Comparison of ENCODE assay signal across 2 cellular contexts in the genomic region with DNA sequence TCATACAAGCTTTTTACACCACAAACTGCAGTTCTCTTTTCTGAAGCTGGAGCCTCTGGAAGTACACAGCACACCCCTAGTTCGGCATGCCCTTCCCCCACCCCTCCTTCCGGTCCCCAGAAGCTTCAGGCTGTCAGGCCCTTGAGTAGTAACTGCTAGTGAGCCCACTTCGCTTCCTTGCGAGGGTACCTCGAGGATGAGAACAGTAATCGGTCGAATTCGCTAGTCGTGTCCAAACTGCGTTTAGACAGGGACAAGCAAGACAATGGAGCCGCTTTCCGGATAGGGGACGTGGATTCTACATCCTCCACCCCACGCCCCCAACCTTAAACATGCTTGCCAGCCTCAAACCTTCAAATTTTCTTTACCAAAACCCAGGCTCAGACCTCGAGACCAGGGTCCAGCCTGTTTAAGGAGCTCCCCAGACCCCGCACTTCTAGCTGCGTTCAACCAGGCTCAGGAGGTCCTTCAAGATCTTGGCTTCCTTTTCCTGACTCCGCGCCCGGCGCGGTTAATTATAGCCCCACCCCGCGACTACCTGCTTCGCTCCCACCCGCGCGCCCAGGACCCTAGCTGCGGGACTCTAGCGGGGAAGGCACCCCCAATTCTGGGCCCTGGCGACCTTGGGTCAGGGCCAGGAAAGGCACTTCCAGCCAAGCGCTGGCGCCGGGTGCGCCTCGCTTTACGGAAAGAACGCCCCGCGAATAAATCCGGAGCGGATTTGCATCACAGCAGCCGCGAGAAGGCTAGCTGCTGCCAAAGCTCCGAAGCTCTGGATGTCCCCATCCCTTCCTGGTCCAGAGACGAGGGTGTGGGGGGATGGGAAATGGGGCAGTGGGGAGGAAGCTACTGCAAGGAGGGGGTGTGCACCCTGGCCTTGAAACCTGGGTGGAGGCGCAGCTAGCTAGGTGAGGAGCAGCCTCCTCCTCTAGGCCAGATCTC.
TF ChIP-seq lines count a peak whose summit lies in the region.

No MANE protein-coding gene starts in this region.

TF ChIP-seq in liver, 16 proteins besides CTCF, POLR2A, EP300 and RAD21:
- TF ChIP-seq, protein P1, sequence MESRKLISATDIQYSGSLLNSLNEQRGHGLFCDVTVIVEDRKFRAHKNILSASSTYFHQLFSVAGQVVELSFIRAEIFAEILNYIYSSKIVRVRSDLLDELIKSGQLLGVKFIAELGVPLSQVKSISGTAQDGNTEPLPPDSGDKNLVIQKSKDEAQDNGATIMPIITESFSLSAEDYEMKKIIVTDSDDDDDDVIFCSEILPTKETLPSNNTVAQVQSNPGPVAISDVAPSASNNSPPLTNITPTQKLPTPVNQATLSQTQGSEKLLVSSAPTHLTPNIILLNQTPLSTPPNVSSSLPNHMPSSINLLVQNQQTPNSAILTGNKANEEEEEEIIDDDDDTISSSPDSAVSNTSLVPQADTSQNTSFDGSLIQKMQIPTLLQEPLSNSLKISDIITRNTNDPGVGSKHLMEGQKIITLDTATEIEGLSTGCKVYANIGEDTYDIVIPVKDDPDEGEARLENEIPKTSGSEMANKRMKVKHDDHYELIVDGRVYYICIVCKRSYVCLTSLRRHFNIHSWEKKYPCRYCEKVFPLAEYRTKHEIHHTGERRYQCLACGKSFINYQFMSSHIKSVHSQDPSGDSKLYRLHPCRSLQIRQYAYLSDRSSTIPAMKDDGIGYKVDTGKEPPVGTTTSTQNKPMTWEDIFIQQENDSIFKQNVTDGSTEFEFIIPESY (IDR thresholded peaks at IDR 0.05) = no peak
- TF ChIP-seq NR2F2 (IDR thresholded peaks at IDR 0.05) = peak; percentile 56

TF ChIP-seq in HepG2, 621 proteins besides CTCF, POLR2A, EP300 and RAD21:
- TF ChIP-seq, protein P2, sequence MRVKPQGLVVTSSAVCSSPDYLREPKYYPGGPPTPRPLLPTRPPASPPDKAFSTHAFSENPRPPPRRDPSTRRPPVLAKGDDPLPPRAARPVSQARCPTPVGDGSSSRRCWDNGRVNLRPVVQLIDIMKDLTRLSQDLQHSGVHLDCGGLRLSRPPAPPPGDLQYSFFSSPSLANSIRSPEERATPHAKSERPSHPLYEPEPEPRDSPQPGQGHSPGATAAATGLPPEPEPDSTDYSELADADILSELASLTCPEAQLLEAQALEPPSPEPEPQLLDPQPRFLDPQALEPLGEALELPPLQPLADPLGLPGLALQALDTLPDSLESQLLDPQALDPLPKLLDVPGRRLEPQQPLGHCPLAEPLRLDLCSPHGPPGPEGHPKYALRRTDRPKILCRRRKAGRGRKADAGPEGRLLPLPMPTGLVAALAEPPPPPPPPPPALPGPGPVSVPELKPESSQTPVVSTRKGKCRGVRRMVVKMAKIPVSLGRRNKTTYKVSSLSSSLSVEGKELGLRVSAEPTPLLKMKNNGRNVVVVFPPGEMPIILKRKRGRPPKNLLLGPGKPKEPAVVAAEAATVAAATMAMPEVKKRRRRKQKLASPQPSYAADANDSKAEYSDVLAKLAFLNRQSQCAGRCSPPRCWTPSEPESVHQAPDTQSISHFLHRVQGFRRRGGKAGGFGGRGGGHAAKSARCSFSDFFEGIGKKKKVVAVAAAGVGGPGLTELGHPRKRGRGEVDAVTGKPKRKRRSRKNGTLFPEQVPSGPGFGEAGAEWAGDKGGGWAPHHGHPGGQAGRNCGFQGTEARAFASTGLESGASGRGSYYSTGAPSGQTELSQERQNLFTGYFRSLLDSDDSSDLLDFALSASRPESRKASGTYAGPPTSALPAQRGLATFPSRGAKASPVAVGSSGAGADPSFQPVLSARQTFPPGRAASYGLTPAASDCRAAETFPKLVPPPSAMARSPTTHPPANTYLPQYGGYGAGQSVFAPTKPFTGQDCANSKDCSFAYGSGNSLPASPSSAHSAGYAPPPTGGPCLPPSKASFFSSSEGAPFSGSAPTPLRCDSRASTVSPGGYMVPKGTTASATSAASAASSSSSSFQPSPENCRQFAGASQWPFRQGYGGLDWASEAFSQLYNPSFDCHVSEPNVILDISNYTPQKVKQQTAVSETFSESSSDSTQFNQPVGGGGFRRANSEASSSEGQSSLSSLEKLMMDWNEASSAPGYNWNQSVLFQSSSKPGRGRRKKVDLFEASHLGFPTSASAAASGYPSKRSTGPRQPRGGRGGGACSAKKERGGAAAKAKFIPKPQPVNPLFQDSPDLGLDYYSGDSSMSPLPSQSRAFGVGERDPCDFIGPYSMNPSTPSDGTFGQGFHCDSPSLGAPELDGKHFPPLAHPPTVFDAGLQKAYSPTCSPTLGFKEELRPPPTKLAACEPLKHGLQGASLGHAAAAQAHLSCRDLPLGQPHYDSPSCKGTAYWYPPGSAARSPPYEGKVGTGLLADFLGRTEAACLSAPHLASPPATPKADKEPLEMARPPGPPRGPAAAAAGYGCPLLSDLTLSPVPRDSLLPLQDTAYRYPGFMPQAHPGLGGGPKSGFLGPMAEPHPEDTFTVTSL (CRISPR knock-in tag; IDR thresholded peaks at IDR 0.05; ENCODE audit: borderline replicate concordance) = no peak
- TF ChIP-seq ERF (CRISPR knock-in tag; IDR thresholded peaks at IDR 0.05) = no peak
- TF ChIP-seq, protein P3, sequence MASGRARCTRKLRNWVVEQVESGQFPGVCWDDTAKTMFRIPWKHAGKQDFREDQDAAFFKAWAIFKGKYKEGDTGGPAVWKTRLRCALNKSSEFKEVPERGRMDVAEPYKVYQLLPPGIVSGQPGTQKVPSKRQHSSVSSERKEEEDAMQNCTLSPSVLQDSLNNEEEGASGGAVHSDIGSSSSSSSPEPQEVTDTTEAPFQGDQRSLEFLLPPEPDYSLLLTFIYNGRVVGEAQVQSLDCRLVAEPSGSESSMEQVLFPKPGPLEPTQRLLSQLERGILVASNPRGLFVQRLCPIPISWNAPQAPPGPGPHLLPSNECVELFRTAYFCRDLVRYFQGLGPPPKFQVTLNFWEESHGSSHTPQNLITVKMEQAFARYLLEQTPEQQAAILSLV (CRISPR knock-in tag; IDR thresholded peaks at IDR 0.05; ENCODE audit: borderline replicate concordance) = no peak
- no peak for TF ChIP-seq NFYB (CRISPR knock-in tag; IDR thresholded peaks at IDR 0.05)
- TF ChIP-seq, protein P4, sequence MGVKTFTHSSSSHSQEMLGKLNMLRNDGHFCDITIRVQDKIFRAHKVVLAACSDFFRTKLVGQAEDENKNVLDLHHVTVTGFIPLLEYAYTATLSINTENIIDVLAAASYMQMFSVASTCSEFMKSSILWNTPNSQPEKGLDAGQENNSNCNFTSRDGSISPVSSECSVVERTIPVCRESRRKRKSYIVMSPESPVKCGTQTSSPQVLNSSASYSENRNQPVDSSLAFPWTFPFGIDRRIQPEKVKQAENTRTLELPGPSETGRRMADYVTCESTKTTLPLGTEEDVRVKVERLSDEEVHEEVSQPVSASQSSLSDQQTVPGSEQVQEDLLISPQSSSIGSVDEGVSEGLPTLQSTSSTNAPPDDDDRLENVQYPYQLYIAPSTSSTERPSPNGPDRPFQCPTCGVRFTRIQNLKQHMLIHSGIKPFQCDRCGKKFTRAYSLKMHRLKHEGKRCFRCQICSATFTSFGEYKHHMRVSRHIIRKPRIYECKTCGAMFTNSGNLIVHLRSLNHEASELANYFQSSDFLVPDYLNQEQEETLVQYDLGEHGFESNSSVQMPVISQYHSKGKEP (CRISPR knock-in tag; IDR thresholded peaks at IDR 0.05) = no peak
- TF ChIP-seq, protein P5, sequence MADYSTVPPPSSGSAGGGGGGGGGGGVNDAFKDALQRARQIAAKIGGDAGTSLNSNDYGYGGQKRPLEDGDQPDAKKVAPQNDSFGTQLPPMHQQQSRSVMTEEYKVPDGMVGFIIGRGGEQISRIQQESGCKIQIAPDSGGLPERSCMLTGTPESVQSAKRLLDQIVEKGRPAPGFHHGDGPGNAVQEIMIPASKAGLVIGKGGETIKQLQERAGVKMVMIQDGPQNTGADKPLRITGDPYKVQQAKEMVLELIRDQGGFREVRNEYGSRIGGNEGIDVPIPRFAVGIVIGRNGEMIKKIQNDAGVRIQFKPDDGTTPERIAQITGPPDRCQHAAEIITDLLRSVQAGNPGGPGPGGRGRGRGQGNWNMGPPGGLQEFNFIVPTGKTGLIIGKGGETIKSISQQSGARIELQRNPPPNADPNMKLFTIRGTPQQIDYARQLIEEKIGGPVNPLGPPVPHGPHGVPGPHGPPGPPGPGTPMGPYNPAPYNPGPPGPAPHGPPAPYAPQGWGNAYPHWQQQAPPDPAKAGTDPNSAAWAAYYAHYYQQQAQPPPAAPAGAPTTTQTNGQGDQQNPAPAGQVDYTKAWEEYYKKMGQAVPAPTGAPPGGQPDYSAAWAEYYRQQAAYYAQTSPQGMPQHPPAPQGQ (CRISPR knock-in tag; IDR thresholded peaks at IDR 0.05; ENCODE audit: borderline replicate concordance) = no peak
- TF ChIP-seq, protein P6, sequence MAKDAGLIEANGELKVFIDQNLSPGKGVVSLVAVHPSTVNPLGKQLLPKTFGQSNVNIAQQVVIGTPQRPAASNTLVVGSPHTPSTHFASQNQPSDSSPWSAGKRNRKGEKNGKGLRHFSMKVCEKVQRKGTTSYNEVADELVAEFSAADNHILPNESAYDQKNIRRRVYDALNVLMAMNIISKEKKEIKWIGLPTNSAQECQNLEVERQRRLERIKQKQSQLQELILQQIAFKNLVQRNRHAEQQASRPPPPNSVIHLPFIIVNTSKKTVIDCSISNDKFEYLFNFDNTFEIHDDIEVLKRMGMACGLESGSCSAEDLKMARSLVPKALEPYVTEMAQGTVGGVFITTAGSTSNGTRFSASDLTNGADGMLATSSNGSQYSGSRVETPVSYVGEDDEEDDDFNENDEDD (CRISPR knock-in tag; IDR thresholded peaks at IDR 0.05; ENCODE audit: borderline replicate concordance) = no peak
- no peak for TF ChIP-seq SMAD1 (CRISPR knock-in tag; IDR thresholded peaks at IDR 0.05; ENCODE audit: borderline replicate concordance, low read depth)
- no peak for TF ChIP-seq SP140L (CRISPR knock-in tag; IDR thresholded peaks at IDR 0.05; ENCODE audit: borderline replicate concordance)
- TF ChIP-seq GTF3A (CRISPR knock-in tag; conservative IDR thresholded peaks at IDR 0.05) = no peak
- TF ChIP-seq ZNF230 (CRISPR knock-in tag; IDR thresholded peaks at IDR 0.05) = no peak
- TF ChIP-seq, protein P7, sequence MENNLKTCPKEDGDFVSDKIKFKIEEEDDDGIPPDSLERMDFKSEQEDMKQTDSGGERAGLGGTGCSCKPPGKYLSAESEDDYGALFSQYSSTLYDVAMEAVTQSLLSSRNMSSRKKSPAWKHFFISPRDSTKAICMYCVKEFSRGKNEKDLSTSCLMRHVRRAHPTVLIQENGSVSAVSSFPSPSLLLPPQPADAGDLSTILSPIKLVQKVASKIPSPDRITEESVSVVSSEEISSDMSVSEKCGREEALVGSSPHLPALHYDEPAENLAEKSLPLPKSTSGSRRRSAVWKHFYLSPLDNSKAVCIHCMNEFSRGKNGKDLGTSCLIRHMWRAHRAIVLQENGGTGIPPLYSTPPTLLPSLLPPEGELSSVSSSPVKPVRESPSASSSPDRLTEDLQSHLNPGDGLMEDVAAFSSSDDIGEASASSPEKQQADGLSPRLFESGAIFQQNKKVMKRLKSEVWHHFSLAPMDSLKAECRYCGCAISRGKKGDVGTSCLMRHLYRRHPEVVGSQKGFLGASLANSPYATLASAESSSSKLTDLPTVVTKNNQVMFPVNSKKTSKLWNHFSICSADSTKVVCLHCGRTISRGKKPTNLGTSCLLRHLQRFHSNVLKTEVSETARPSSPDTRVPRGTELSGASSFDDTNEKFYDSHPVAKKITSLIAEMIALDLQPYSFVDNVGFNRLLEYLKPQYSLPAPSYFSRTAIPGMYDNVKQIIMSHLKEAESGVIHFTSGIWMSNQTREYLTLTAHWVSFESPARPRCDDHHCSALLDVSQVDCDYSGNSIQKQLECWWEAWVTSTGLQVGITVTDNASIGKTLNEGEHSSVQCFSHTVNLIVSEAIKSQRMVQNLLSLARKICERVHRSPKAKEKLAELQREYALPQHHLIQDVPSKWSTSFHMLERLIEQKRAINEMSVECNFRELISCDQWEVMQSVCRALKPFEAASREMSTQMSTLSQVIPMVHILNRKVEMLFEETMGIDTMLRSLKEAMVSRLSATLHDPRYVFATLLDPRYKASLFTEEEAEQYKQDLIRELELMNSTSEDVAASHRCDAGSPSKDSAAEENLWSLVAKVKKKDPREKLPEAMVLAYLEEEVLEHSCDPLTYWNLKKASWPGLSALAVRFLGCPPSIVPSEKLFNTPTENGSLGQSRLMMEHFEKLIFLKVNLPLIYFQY (CRISPR knock-in tag; IDR thresholded peaks at IDR 0.05; ENCODE audit: borderline replicate concordance) = no peak
- no peak for TF ChIP-seq ZNF180 (CRISPR knock-in tag; IDR thresholded peaks at IDR 0.05; ENCODE audit: borderline replicate concordance, low read depth)
- TF ChIP-seq KLF6 (CRISPR knock-in tag; IDR thresholded peaks at IDR 0.05) = no peak
- no peak for TF ChIP-seq EHMT2 (IDR thresholded peaks at IDR 0.05; ENCODE audit: borderline replicate concordance, low read depth, low read length)
- TF ChIP-seq, protein P8, sequence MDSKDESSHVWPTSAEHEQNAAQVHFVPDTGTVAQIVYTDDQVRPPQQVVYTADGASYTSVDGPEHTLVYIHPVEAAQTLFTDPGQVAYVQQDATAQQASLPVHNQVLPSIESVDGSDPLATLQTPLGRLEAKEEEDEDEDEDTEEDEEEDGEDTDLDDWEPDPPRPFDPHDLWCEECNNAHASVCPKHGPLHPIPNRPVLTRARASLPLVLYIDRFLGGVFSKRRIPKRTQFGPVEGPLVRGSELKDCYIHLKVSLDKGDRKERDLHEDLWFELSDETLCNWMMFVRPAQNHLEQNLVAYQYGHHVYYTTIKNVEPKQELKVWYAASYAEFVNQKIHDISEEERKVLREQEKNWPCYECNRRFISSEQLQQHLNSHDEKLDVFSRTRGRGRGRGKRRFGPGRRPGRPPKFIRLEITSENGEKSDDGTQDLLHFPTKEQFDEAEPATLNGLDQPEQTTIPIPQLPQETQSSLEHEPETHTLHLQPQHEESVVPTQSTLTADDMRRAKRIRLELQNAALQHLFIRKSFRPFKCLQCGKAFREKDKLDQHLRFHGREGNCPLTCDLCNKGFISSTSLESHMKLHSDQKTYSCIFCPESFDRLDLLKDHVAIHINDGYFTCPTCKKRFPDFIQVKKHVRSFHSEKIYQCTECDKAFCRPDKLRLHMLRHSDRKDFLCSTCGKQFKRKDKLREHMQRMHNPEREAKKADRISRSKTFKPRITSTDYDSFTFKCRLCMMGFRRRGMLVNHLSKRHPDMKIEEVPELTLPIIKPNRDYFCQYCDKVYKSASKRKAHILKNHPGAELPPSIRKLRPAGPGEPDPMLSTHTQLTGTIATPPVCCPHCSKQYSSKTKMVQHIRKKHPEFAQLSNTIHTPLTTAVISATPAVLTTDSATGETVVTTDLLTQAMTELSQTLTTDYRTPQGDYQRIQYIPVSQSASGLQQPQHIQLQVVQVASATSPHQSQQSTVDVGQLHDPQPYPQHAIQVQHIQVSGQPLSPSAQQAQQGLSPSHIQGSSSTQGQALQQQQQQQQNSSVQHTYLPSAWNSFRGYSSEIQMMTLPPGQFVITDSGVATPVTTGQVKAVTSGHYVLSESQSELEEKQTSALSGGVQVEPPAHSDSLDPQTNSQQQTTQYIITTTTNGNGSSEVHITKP (CRISPR knock-in tag; IDR thresholded peaks at IDR 0.05; ENCODE audit: low read depth) = no peak
- TF ChIP-seq SRF (IDR thresholded peaks at IDR 0.05; ENCODE audit: low read depth, low read length) = no peak
- TF ChIP-seq, protein P9, sequence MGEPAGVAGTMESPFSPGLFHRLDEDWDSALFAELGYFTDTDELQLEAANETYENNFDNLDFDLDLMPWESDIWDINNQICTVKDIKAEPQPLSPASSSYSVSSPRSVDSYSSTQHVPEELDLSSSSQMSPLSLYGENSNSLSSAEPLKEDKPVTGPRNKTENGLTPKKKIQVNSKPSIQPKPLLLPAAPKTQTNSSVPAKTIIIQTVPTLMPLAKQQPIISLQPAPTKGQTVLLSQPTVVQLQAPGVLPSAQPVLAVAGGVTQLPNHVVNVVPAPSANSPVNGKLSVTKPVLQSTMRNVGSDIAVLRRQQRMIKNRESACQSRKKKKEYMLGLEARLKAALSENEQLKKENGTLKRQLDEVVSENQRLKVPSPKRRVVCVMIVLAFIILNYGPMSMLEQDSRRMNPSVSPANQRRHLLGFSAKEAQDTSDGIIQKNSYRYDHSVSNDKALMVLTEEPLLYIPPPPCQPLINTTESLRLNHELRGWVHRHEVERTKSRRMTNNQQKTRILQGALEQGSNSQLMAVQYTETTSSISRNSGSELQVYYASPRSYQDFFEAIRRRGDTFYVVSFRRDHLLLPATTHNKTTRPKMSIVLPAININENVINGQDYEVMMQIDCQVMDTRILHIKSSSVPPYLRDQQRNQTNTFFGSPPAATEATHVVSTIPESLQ (CRISPR knock-in tag; conservative IDR thresholded peaks at IDR 0.05) = no peak
- no peak for TF ChIP-seq ZNF530 (CRISPR knock-in tag; IDR thresholded peaks at IDR 0.05; ENCODE audit: low read depth)
- no peak for TF ChIP-seq ZNF251 (CRISPR knock-in tag; IDR thresholded peaks at IDR 0.05)
